In genomic region chr2:145186303-145186702, GRCh38 we compare ENCODE assay signal across 12 cellular contexts.
A peak's percentile ranks its signal among the peaks of the same experiment; 100 is the strongest.
DNase-seq lines count a peak whose midpoint lies in the region; ATAC-seq and TF ChIP-seq lines count a peak whose summit lies in the region.
"Had no signal": no experiment of that assay in that cellular context is flagged by ENCODE, and none has a peak within 500 bp of the region (broad histone marks: within the 10 kb centered on the region; RNA-seq: fewer than 3 reads in every experiment).

No MANE protein-coding gene starts in this region.

- no peaks in the 10 kb centered on the region for H3K27me3 ChIP-seq in tibial nerve

- no peaks in the 10 kb centered on the region for H3K9me3 ChIP-seq in tibial nerve

- H3K4me1 ChIP-seq in tibial nerve: peaks cover 0 to 28% (median 1%) of the 10 kb centered on the region in 4 donors

- no peaks in the 10 kb centered on the region for H3K9me3 Mint-ChIP-seq in activated CD8-positive, alpha-beta T cell treated with anti-CD3 and anti-CD28 coated beads for 36 hours

- intact Hi-C loops in activated CD8-positive, alpha-beta T cell treated with anti-CD3 and anti-CD28 coated beads for 36 hours (cut with micrococcal nuclease): no loop called here

- DNase-seq in DMS 273 (lab: John Stamatoyannopoulos, UW; ENCODE audit: unreplicated experiment): peak; percentile 9
- DNase-seq in DMS 273 treated with DMSO at 0.1 percent for 48 hours (lab: John Stamatoyannopoulos, UW): no peak
- DNase-seq in NAMALWA (ENCODE audit: low spot score): peak; percentile 63
- peak; percentile 60 for DNase-seq in fibroblast of peridontal ligament (ENCODE audit: extremely low read depth)
- peak; percentile 20 to 50 for DNase-seq in tibial nerve (ENCODE audit: low spot score in 2 of 2)
- DNase-seq in activated CD8-positive, alpha-beta T cell treated with anti-CD3 and anti-CD28 coated beads for 36 hours: no peak
- DNase-seq in NCI-H1417 treated with DMSO at 0.1 percent for 48 hours (lab: John Stamatoyannopoulos, UW): no peak
- DNase-seq: 8988T, NCI-H1092 treated with DMSO at 0.1 percent for 48 hours had no signal

- peak overlapping the region in 1 of 4 donors; percentile 31 for H3K27ac ChIP-seq in tibial nerve
- H3K27ac ChIP-seq: epithelial cell of prostate had no signal

- H3K4me3 Mint-ChIP-seq in activated CD8-positive, alpha-beta T cell treated with anti-CD3 and anti-CD28 coated beads for 36 hours: no peak overlapping the region

- TF ChIP-seq POLR2A in tibial nerve (IDR thresholded peaks at IDR 0.05): no peak

- CTCF ChIA-PET in activated CD8-positive, alpha-beta T cell treated with anti-CD3 and anti-CD28 coated beads for 36 hours (lab: Charles Lee): interaction anchor here (1.0 kb wide), 1 partner anchor 8 kb away, joined by 3 read pairs; no protein-coding TSS in a partner anchor

- POLR2A ChIA-PET in activated CD8-positive, alpha-beta T cell treated with anti-CD3 and anti-CD28 coated beads for 36 hours (lab: Charles Lee): no interaction called here

- no peaks in the 10 kb centered on the region for H3K36me3 Mint-ChIP-seq in activated CD8-positive, alpha-beta T cell treated with anti-CD3 and anti-CD28 coated beads for 36 hours (ENCODE audit: low read depth)

- H3K27me3 Mint-ChIP-seq in activated CD8-positive, alpha-beta T cell treated with anti-CD3 and anti-CD28 coated beads for 36 hours: peaks cover 3% of the 10 kb centered on the region

- H3K36me3 ChIP-seq in tibial nerve: no peaks in the 10 kb centered on the region

- H3K27ac Mint-ChIP-seq in activated CD8-positive, alpha-beta T cell treated with anti-CD3 and anti-CD28 coated beads for 36 hours: no peak overlapping the region

- TF ChIP-seq CTCF in tibial nerve (IDR thresholded peaks at IDR 0.05): peak in 3 of 5 experiments; percentile 5 to 50 (median 10)
- no peak for TF ChIP-seq CTCF in activated CD8-positive, alpha-beta T cell treated with anti-CD3 and anti-CD28 coated beads for 36 hours (IDR thresholded peaks at IDR 0.05)

- no peaks in the 10 kb centered on the region for H3K4me1 Mint-ChIP-seq in activated CD8-positive, alpha-beta T cell treated with anti-CD3 and anti-CD28 coated beads for 36 hours (ENCODE audit: low read depth)

- 64 to 77% methylated on average over 4 of the region's 4 CpGs for WGBS in tibial nerve, 2 donors

- H3K4me3 ChIP-seq in tibial nerve: no peak overlapping the region

- no peak for ATAC-seq in activated CD8-positive, alpha-beta T cell treated with anti-CD3 and anti-CD28 coated beads for 36 hours
- no peak for ATAC-seq in HG03175 (IDR thresholded peaks at IDR 0.05; ENCODE audit: unreplicated experiment)
- ATAC-seq: left lobe of liver had no signal

- peak in 1 of 2 donors; percentile 43 for TF ChIP-seq EP300 in tibial nerve (IDR thresholded peaks at IDR 0.05)

Comparison
In these comparisons a context has a peak if more than half of its experiments do, and no peak if none do; other contexts are left out.
1. DNase-seq: peak in DMS 273 (single experiment), NAMALWA (single experiment), fibroblast of peridontal ligament (single experiment) and tibial nerve (2 of 2); none in DMS 273 treated with DMSO at 0.1 percent for 48 hours (single experiment), activated CD8-positive, alpha-beta T cell treated with anti-CD3 and anti-CD28 coated beads for 36 hours (single experiment) and NCI-H1417 treated with DMSO at 0.1 percent for 48 hours (single experiment).